In genomic region chr5:169099801-169100734, GRCh38 we compare ENCODE assay signal across 1 cellular context.
TF ChIP-seq lines count a peak whose summit lies in the region.

No MANE protein-coding gene starts in this region.

TF ChIP-seq in H1, 55 proteins besides CTCF, POLR2A, EP300 and RAD21:
- TF ChIP-seq ZNF274 (IDR thresholded peaks at IDR 0.05; ENCODE audit: borderline replicate concordance, extremely low read depth, low read length) (no peak), USF2 (IDR thresholded peaks at IDR 0.05; ENCODE audit: low read length) (no peak), TCF12 (IDR thresholded peaks at IDR 0.05; ENCODE audit: low read depth, low read length) (no peak), SP1 (IDR thresholded peaks at IDR 0.05; ENCODE audit: low read depth, low read length) (no peak), GABPA (IDR thresholded peaks at IDR 0.05; ENCODE audit: borderline replicate concordance, insufficient read depth, low read length) (no peak), SIN3A (conservative IDR thresholded peaks at IDR 0.05 in 1 of 2, IDR thresholded peaks at IDR 0.05 in 1 of 2; ENCODE audit: low read depth in 1 of 2, low read length in 2 of 2) (no peak), SRF (IDR thresholded peaks at IDR 0.05; ENCODE audit: low read depth, low read length) (no peak)
- TF ChIP-seq, protein P1, sequence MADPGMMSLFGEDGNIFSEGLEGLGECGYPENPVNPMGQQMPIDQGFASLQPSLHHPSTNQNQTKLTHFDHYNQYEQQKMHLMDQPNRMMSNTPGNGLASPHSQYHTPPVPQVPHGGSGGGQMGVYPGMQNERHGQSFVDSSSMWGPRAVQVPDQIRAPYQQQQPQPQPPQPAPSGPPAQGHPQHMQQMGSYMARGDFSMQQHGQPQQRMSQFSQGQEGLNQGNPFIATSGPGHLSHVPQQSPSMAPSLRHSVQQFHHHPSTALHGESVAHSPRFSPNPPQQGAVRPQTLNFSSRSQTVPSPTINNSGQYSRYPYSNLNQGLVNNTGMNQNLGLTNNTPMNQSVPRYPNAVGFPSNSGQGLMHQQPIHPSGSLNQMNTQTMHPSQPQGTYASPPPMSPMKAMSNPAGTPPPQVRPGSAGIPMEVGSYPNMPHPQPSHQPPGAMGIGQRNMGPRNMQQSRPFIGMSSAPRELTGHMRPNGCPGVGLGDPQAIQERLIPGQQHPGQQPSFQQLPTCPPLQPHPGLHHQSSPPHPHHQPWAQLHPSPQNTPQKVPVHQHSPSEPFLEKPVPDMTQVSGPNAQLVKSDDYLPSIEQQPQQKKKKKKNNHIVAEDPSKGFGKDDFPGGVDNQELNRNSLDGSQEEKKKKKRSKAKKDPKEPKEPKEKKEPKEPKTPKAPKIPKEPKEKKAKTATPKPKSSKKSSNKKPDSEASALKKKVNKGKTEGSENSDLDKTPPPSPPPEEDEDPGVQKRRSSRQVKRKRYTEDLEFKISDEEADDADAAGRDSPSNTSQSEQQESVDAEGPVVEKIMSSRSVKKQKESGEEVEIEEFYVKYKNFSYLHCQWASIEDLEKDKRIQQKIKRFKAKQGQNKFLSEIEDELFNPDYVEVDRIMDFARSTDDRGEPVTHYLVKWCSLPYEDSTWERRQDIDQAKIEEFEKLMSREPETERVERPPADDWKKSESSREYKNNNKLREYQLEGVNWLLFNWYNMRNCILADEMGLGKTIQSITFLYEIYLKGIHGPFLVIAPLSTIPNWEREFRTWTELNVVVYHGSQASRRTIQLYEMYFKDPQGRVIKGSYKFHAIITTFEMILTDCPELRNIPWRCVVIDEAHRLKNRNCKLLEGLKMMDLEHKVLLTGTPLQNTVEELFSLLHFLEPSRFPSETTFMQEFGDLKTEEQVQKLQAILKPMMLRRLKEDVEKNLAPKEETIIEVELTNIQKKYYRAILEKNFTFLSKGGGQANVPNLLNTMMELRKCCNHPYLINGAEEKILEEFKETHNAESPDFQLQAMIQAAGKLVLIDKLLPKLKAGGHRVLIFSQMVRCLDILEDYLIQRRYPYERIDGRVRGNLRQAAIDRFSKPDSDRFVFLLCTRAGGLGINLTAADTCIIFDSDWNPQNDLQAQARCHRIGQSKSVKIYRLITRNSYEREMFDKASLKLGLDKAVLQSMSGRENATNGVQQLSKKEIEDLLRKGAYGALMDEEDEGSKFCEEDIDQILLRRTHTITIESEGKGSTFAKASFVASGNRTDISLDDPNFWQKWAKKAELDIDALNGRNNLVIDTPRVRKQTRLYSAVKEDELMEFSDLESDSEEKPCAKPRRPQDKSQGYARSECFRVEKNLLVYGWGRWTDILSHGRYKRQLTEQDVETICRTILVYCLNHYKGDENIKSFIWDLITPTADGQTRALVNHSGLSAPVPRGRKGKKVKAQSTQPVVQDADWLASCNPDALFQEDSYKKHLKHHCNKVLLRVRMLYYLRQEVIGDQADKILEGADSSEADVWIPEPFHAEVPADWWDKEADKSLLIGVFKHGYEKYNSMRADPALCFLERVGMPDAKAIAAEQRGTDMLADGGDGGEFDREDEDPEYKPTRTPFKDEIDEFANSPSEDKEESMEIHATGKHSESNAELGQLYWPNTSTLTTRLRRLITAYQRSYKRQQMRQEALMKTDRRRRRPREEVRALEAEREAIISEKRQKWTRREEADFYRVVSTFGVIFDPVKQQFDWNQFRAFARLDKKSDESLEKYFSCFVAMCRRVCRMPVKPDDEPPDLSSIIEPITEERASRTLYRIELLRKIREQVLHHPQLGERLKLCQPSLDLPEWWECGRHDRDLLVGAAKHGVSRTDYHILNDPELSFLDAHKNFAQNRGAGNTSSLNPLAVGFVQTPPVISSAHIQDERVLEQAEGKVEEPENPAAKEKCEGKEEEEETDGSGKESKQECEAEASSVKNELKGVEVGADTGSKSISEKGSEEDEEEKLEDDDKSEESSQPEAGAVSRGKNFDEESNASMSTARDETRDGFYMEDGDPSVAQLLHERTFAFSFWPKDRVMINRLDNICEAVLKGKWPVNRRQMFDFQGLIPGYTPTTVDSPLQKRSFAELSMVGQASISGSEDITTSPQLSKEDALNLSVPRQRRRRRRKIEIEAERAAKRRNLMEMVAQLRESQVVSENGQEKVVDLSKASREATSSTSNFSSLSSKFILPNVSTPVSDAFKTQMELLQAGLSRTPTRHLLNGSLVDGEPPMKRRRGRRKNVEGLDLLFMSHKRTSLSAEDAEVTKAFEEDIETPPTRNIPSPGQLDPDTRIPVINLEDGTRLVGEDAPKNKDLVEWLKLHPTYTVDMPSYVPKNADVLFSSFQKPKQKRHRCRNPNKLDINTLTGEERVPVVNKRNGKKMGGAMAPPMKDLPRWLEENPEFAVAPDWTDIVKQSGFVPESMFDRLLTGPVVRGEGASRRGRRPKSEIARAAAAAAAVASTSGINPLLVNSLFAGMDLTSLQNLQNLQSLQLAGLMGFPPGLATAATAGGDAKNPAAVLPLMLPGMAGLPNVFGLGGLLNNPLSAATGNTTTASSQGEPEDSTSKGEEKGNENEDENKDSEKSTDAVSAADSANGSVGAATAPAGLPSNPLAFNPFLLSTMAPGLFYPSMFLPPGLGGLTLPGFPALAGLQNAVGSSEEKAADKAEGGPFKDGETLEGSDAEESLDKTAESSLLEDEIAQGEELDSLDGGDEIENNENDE (IDR thresholded peaks at IDR 0.05; ENCODE audit: insufficient replicate concordance, low read length) = no peak
